Comparison of ENCODE assay signal across 8 cellular contexts in the genomic region with DNA sequence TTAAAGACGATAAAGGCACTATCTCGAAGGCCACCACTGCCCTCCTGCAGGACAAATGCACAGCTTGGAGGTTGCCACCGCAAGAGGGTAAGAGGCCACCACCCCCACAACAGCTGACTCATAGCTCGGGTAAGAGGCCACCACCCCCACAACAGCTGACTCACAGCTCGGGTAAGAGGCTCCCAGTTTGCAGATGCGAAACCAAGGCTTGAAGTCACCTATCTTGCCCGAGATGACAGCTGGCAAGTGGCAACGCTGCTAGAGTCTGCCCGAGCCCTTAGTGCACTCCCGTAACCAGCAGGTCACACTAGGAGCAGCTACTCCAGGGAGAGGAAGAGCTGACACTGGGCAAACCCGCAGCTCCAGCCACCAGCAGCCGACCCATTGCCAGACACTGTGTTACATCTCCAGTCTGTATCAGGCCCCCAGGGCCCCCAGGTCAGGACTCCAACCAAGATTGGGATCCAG. TPM values are rescaled to one million over a fixed set of nuclear protein-coding genes. Genes with fewer than 3 reads are reported as not detected.
DNase-seq lines count a peak whose midpoint lies in the region; ATAC-seq lines count a peak whose summit lies in the region.

No MANE protein-coding gene starts in this region.

- no peak overlapping the region for H3K4ac ChIP-seq in mesendoderm (ENCODE audit: low read depth, low read length)

- H3K4me1 Mint-ChIP-seq in activated naive CD8-positive, alpha-beta T cell treated with anti-CD3 and anti-CD28 coated beads, Interleukin-2, amount 50 U/mL, for 24 hours: peaks cover 33% of the 10 kb centered on the region

- WGBS in mesendoderm (ENCODE audit: extremely low coverage, insufficient coverage, low lambda C conversion rate): no CpG with 5 or more reads among the region's 12 CpGs

- H3K27me3 ChIP-seq in mesendoderm (ENCODE audit: insufficient read depth, low read length, poor library complexity): no peaks in the 10 kb centered on the region

- no peak overlapping the region for H3K27ac ChIP-seq in mesendoderm (ENCODE audit: low read depth, low read length)

- H3K79me2 ChIP-seq in mesendoderm (ENCODE audit: control insufficient read depth, insufficient read depth, low read length): no peaks in the 10 kb centered on the region

- no peaks in the 10 kb centered on the region for H3K27me3 Mint-ChIP-seq in activated naive CD8-positive, alpha-beta T cell treated with anti-CD3 and anti-CD28 coated beads, Interleukin-2, amount 50 U/mL, for 24 hours

- H3K4me1 ChIP-seq in mesendoderm (ENCODE audit: control insufficient read depth, low read depth, low read length): no peaks in the 10 kb centered on the region

- peak; percentile 62 for DNase-seq in activated gamma-delta T cell treated with Interleukin-2 at 50 U/mL for 16 hours
- DNase-seq in activated gamma-delta T cell (lab: John Stamatoyannopoulos, UW): no peak
- DNase-seq in SKM-1 treated with dmso at 0.1 percent for 144 hours (lab: John Stamatoyannopoulos, UW; ENCODE audit: unreplicated experiment): peak; percentile 72
- DNase-seq in activated naive CD8-positive, alpha-beta T cell treated with anti-CD3 and anti-CD28 coated beads, Interleukin-2, amount 50 U/mL, for 24 hours: peak; percentile 69
- peak; percentile 70 for DNase-seq in mesendoderm
- DNase-seq in stromal cell of bone marrow (ENCODE audit: low read depth): peak; percentile 76
- no peak for DNase-seq in sciatic nerve (ENCODE audit: low spot score)

- no peak overlapping the region for H2BK15ac ChIP-seq in mesendoderm (replicated peaks; ENCODE audit: low read depth)

- peak overlapping the region; percentile 38 for H3K23ac ChIP-seq in mesendoderm (ENCODE audit: low read length)

- H3K4me3 ChIP-seq in mesendoderm (ENCODE audit: low read length): no peak overlapping the region

- no peaks in the 10 kb centered on the region for H3K79me1 ChIP-seq in mesendoderm (ENCODE audit: low read length)

- H2BK5ac ChIP-seq in mesendoderm (ENCODE audit: low read length): no peak overlapping the region

- no peaks in the 10 kb centered on the region for H3K36me3 Mint-ChIP-seq in activated naive CD8-positive, alpha-beta T cell treated with anti-CD3 and anti-CD28 coated beads, Interleukin-2, amount 50 U/mL, for 24 hours (ENCODE audit: low read depth)

- no peak overlapping the region for H4K5ac ChIP-seq in mesendoderm (ENCODE audit: low read length)

- H3K27ac Mint-ChIP-seq in activated naive CD8-positive, alpha-beta T cell treated with anti-CD3 and anti-CD28 coated beads, Interleukin-2, amount 50 U/mL, for 24 hours: peak overlapping the region; percentile 61

- no peak overlapping the region for H3K9ac ChIP-seq in mesendoderm (ENCODE audit: low read length)

- no peaks in the 10 kb centered on the region for H3K9me3 Mint-ChIP-seq in activated naive CD8-positive, alpha-beta T cell treated with anti-CD3 and anti-CD28 coated beads, Interleukin-2, amount 50 U/mL, for 24 hours

- no peak overlapping the region for H3K18ac ChIP-seq in mesendoderm (ENCODE audit: low read length)

- H3K56ac ChIP-seq in mesendoderm (ENCODE audit: low read length): no peak overlapping the region

- no peak overlapping the region for H2BK120ac ChIP-seq in mesendoderm (ENCODE audit: low read depth, low read length)

- intact Hi-C loops in sciatic nerve (cut with DNase I): no loop called here

- no peaks in the 10 kb centered on the region for H3K36me3 ChIP-seq in mesendoderm (ENCODE audit: control insufficient read depth, insufficient read depth, low read length)

- ATAC-seq in HG03432 (IDR thresholded peaks at IDR 0.05; ENCODE audit: unreplicated experiment): peak; percentile 83
- peak; percentile 80 for ATAC-seq in activated naive CD8-positive, alpha-beta T cell treated with anti-CD3 and anti-CD28 coated beads, Interleukin-2, amount 50 U/mL, for 24 hours
- no peak for ATAC-seq in sciatic nerve

- H3K4me2 ChIP-seq in mesendoderm (ENCODE audit: low read length): no peak overlapping the region

- no peak overlapping the region for H4K8ac ChIP-seq in mesendoderm (ENCODE audit: low read depth, low read length)

- no peak overlapping the region for H2AK5ac ChIP-seq in mesendoderm (ENCODE audit: low read length)

- H3K4me3 Mint-ChIP-seq in activated naive CD8-positive, alpha-beta T cell treated with anti-CD3 and anti-CD28 coated beads, Interleukin-2, amount 50 U/mL, for 24 hours: no peak overlapping the region

RNA-seq across cellular contexts. Expression of a gene that starts 17.1 kb away (rescaled TPM):
- 2.3 TPM for polyA plus RNA-seq in mesendoderm (2013, experiment 1 of 2)
- 2.2 TPM for polyA plus RNA-seq in mesendoderm (2013, experiment 2 of 2)
- 20.1 TPM for total RNA-seq in sciatic nerve

RNA-seq across cellular contexts. Expression of a gene that starts 41.0 kb away (rescaled TPM):
- 1.6 TPM for polyA plus RNA-seq in mesendoderm (2013, experiment 1 of 2)
- 1.5 TPM for polyA plus RNA-seq in mesendoderm (2013, experiment 2 of 2)
- 52.9 TPM for total RNA-seq in sciatic nerve

Comparison
In these comparisons a context has a peak if more than half of its experiments do, and no peak if none do; other contexts are left out.
1. DNase-seq: peak in activated gamma-delta T cell treated with Interleukin-2 at 50 U/mL for 16 hours (single experiment), SKM-1 treated with dmso at 0.1 percent for 144 hours (single experiment), activated naive CD8-positive, alpha-beta T cell treated with anti-CD3 and anti-CD28 coated beads, Interleukin-2, amount 50 U/mL, for 24 hours (single experiment), mesendoderm (single experiment) and stromal cell of bone marrow (single experiment); none in activated gamma-delta T cell (single experiment) and sciatic nerve (single experiment).